In the genomic region with DNA sequence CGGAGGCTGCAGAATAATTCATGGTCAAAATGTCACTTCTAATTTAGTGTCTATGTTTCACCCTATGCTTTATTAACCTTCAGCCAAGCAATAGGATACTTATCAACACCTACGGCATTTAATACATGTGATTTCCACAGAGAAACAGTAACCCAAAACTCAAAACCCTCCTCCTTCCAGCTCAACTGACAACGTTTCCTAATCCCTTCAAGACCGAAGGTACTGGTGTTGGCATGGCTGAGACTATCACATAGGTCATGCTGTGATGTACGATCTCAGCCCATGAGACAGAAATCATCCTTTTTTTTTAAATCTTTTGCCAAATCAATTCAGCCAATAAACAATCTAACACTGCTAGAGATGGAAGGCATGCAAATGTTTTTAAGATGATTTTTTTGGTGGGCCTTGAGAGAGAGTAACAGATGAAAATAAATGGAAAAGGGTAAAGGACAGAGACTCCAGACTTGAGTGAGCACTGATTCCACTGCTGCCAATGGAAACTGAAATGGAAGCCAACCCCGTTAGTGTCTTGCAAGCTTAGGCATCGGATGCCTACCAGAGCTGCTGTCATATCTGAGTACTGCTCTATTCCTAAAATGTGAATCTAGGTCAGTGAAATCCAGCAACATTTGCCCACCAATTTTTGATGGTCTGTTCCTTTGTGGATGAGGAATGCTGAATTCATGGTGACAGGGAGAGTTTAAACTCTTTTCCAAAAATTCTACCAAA, we compare ENCODE assay signal across 27 cellular contexts.
DNase-seq lines count a peak whose midpoint lies in the region; ATAC-seq, FAIRE-seq and TF ChIP-seq lines count a peak whose summit lies in the region.
"Had no signal": no experiment of that assay in that cellular context is flagged by ENCODE, and none has a peak within 500 bp of the region (broad histone marks: within the 10 kb centered on the region; RNA-seq: fewer than 3 reads in every experiment).

No MANE protein-coding gene starts in this region.

- H3K27me3 ChIP-seq in HepG2 (ENCODE audit: control insufficient read depth in 1 of 2, insufficient read depth in 2 of 2, low read length in 2 of 2) (no peaks in the 10 kb centered on the region), right lobe of liver (no peaks in the 10 kb centered on the region), ascending aorta (no peaks in the 10 kb centered on the region), liver (ENCODE audit: control insufficient read depth in 4 of 4, insufficient read depth in 4 of 4, low read length in 3 of 4) (no peaks in the 10 kb centered on the region)
- H3K27me3 ChIP-seq: colonic mucosa, foreskin keratinocyte, transverse colon had no signal

- POLR2A ChIA-PET in HepG2 (lab: Yijun Ruan, JAX), result interaction anchor here (1.0 to 1.1 kb wide), 4 partner anchors 9 to 125 kb away, joined by 3 to 7 read pairs (median 4); partner anchors contain the start of gene DDAH1

- H3K36me3 ChIP-seq in HepG2 (replicated peaks in 1 of 2; ENCODE audit: control insufficient read depth in 1 of 2, insufficient read depth in 2 of 2, low read length in 2 of 2), result peaks cover 0 to 1% of the 10 kb centered on the region in 2 experiments; a peak in 2 of 5 replicates
- no peaks in the 10 kb centered on the region for H3K36me3 ChIP-seq in right lobe of liver
- no peaks in the 10 kb centered on the region for H3K36me3 ChIP-seq in ascending aorta
- H3K36me3 ChIP-seq in liver (ENCODE audit: control insufficient read depth in 4 of 4, insufficient read depth in 3 of 4, low read depth in 1 of 4, low read length in 3 of 4), result no peaks in the 10 kb centered on the region
- H3K36me3 ChIP-seq: colonic mucosa, spleen, transverse colon had no signal

- H3K4me2 ChIP-seq in HepG2 (ENCODE audit: low read depth, low read length), result no peak overlapping the region

- H3K4me1 Mint-ChIP-seq in natural killer cell treated with Interleukin-12 subunit alpha and Interleukin-12 subunit beta and Interleukin-15 and Interleukin-18, amount 100 ng/mL, for 72 hours (ENCODE audit: low read depth in 2 of 2), result peaks cover 0 to 2% of the 10 kb centered on the region in 2 donors
- peaks cover 12% of the 10 kb centered on the region for H3K4me1 Mint-ChIP-seq in endothelial cell (ENCODE audit: unreplicated experiment)

- H3K9me3 Mint-ChIP-seq in natural killer cell treated with Interleukin-12 subunit alpha and Interleukin-12 subunit beta and Interleukin-15 and Interleukin-18, amount 100 ng/mL, for 72 hours, result no peaks in the 10 kb centered on the region
- H3K9me3 Mint-ChIP-seq in endothelial cell (ENCODE audit: unreplicated experiment), result no peaks in the 10 kb centered on the region
- H3K9me3 Mint-ChIP-seq: activated CD4-positive, alpha-beta T cell treated with anti-CD3 and anti-CD28 coated beads, Interleukin-2, amount 10 ng/mL, durations not matched to agents 24 days and 14 days had no signal

- peak overlapping the region; percentile 23 for H3K27ac ChIP-seq in HepG2 (ENCODE audit: extremely low read length, insufficient read depth, low read length)
- H3K27ac ChIP-seq in right lobe of liver, result peak overlapping the region in 1 of 3 donors; percentile 14
- H3K27ac ChIP-seq in ascending aorta, result peak overlapping the region; percentile 15 to 36
- peak overlapping the region; percentile 31 to 52 for H3K27ac ChIP-seq in liver (ENCODE audit: low read depth in 1 of 2, low read length in 2 of 2)
- H3K27ac ChIP-seq: colonic mucosa, spleen, transverse colon had no signal

- ATAC-seq in HepG2 (no peak), right lobe of liver (no peak)
- ATAC-seq in natural killer cell treated with Interleukin-12 subunit alpha and Interleukin-12 subunit beta and Interleukin-15 and Interleukin-18, amount 100 ng/mL, for 72 hours, result no peak
- ATAC-seq: esophagus mucosa, left colon had no signal

- no peak overlapping the region for H3K4me3 ChIP-seq in HepG2 (replicated peaks in 1 of 3; ENCODE audit: insufficient read depth in 1 of 3, low read depth in 2 of 3, low read length in 3 of 3)
- H3K4me3 ChIP-seq in right lobe of liver, result no peak overlapping the region
- no peak overlapping the region for H3K4me3 ChIP-seq in ascending aorta
- H3K4me3 ChIP-seq in liver (ENCODE audit: low read depth in 1 of 3, low read length in 3 of 3), result no peak overlapping the region
- H3K4me3 ChIP-seq: colonic mucosa, spleen, transverse colon had no signal

- in situ Hi-C loops in HepG2 (cut with HindIII; ENCODE audit: extremely low pct_ligation_motif_present, low pct_unique_long_range_greater_than_20kb), result no loop called here

- no peak overlapping the region for H3K27ac Mint-ChIP-seq in natural killer cell treated with Interleukin-12 subunit alpha and Interleukin-12 subunit beta and Interleukin-15 and Interleukin-18, amount 100 ng/mL, for 72 hours
- no peak overlapping the region for H3K27ac Mint-ChIP-seq in endothelial cell (ENCODE audit: unreplicated experiment)
- H3K27ac Mint-ChIP-seq: activated CD4-positive, alpha-beta T cell treated with anti-CD3 and anti-CD28 coated beads, Interleukin-2, amount 10 ng/mL, durations not matched to agents 24 days and 14 days had no signal

- TF ChIP-seq CTCF in HepG2 (CRISPR knock-in tag; IDR thresholded peaks at IDR 0.05) (no peak), right lobe of liver (IDR thresholded peaks at IDR 0.05) (no peak), ascending aorta (IDR thresholded peaks at IDR 0.05) (no peak), liver (IDR thresholded peaks at IDR 0.05; ENCODE audit: low read depth, low read length, missing input control) (no peak), endothelial cell (IDR thresholded peaks at IDR 0.05; ENCODE audit: unreplicated experiment) (no peak)

- H3K36me3 Mint-ChIP-seq in natural killer cell treated with Interleukin-12 subunit alpha and Interleukin-12 subunit beta and Interleukin-15 and Interleukin-18, amount 100 ng/mL, for 72 hours, result peaks cover 1% of the 10 kb centered on the region
- no peaks in the 10 kb centered on the region for H3K36me3 Mint-ChIP-seq in endothelial cell (ENCODE audit: low read depth, unreplicated experiment)

- no peak for FAIRE-seq in HepG2 (lab: Jason Lieb, UNC)
- FAIRE-seq: GM18507, HTR-8/SVneo had no signal

- intact Hi-C loops in HepG2 (cut with micrococcal nuclease; ENCODE audit: unreplicated experiment) (no loop called here), right lobe of liver (cut with DNase I) (no loop called here), ascending aorta (cut with DNase I) (no loop called here)

- 83% methylated on average over 7 of the region's 7 CpGs for WGBS in HepG2 (ENCODE audit: low lambda C conversion rate)
- 85% methylated on average over 5 of the region's 7 CpGs for WGBS in right lobe of liver (ENCODE audit: insufficient coverage, low coverage, low lambda C conversion rate, missing lambda C conversion rate)
- 81% methylated on average over 7 of the region's 7 CpGs for WGBS in liver

- H3K27me3 Mint-ChIP-seq in natural killer cell treated with Interleukin-12 subunit alpha and Interleukin-12 subunit beta and Interleukin-15 and Interleukin-18, amount 100 ng/mL, for 72 hours, result peaks cover 39 to 54% of the 10 kb centered on the region in 2 donors
- H3K27me3 Mint-ChIP-seq in endothelial cell (ENCODE audit: unreplicated experiment), result peaks cover 1% of the 10 kb centered on the region
- H3K27me3 Mint-ChIP-seq: brain had no signal

- no peaks in the 10 kb centered on the region for H4K20me1 ChIP-seq in HepG2 (ENCODE audit: insufficient read depth, low read length)

- H3K9ac ChIP-seq in HepG2 (ENCODE audit: insufficient read depth, low read depth, low read length), result no peak overlapping the region
- no peak overlapping the region for H3K9ac ChIP-seq in liver (ENCODE audit: low read depth in 1 of 2, low read length in 2 of 2)

- H2AFZ ChIP-seq in HepG2 (ENCODE audit: low read length), result no peak overlapping the region

- H3K9me3 ChIP-seq in HepG2 (ENCODE audit: low read length) (no peaks in the 10 kb centered on the region), right lobe of liver (no peaks in the 10 kb centered on the region), ascending aorta (no peaks in the 10 kb centered on the region), liver (ENCODE audit: control insufficient read depth in 4 of 4, low read length in 3 of 4) (no peaks in the 10 kb centered on the region)
- H3K9me3 ChIP-seq: colonic mucosa, transverse colon had no signal

- TF ChIP-seq POLR2A in HepG2 (IDR thresholded peaks at IDR 0.05; ENCODE audit: insufficient read depth in 1 of 2, low read depth in 2 of 2, low read length in 2 of 2) (no peak), right lobe of liver (IDR thresholded peaks at IDR 0.05) (no peak)

- DNase-seq in HepG2 (ENCODE audit: low spot score), result no peak
- DNase-seq in right lobe of liver, result no peak
- DNase-seq in ascending aorta (ENCODE audit: low spot score in 2 of 2), result no peak
- DNase-seq in NCI-H128 (lab: John Stamatoyannopoulos, UW; ENCODE audit: unreplicated experiment), result no peak
- DNase-seq in natural killer cell treated with Interleukin-12 subunit alpha and Interleukin-12 subunit beta and Interleukin-15 and Interleukin-18, amount 100 ng/mL, for 72 hours (ENCODE audit: low spot score), result no peak
- no peak for DNase-seq in KG1 (lab: John Stamatoyannopoulos, UW)
- DNase-seq in endothelial cell (ENCODE audit: low spot score), result no peak
- DNase-seq: activated CD4-positive, alpha-beta T cell treated with anti-CD3 and anti-CD28 coated beads, Interleukin-2, amount 10 ng/mL, durations not matched to agents 24 days and 14 days; activated naive CD4-positive, alpha-beta T cell; activated T-cell treated with anti-CD3 and anti-CD28 coated beads, Interleukin-2, amount 50 U/mL, for 48 hours; colonic mucosa; effector memory CD4-positive, alpha-beta T cell; left colon; naive B cell; NCI-H1436 treated with DMSO at 0.1 percent for 48 hours; NCI-H446; NCI-H774; occipital lobe; spleen; stimulated activated CD4-positive, alpha-beta T cell treated with anti-CD3 and anti-CD28 coated beads, Interleukin-2, amount 100 ng/mL, for 48 hours; transverse colon had no signal

- CTCF ChIA-PET in HepG2 (lab: Yijun Ruan, JAX; ENCODE audit: low intra/inter-chr PET ratio, low total read pairs), result no interaction called here

- no TSS peak for BruUV-seq in HepG2 (replicated peaks; lab: Mats Ljungman, UMichigan)

- TF ChIP-seq EP300 in HepG2 (IDR thresholded peaks at IDR 0.05; ENCODE audit: low read depth in 2 of 2, low read length in 2 of 2), result no peak
- TF ChIP-seq EP300 in HepG2 (CRISPR knock-in tag; IDR thresholded peaks at IDR 0.05; ENCODE audit: borderline replicate concordance), result no peak

- TF ChIP-seq RAD21 in HepG2 (CRISPR knock-in tag; IDR thresholded peaks at IDR 0.05) (no peak), liver (IDR thresholded peaks at IDR 0.05) (no peak)

- no peaks in the 10 kb centered on the region for H3K79me2 ChIP-seq in HepG2 (ENCODE audit: insufficient read depth, low read length)

- H3K4me1 ChIP-seq in HepG2 (ENCODE audit: insufficient read depth, low read length) (peaks cover 32% of the 10 kb centered on the region), right lobe of liver (peaks cover 0 to 13% (median 4%) of the 10 kb centered on the region in 4 donors), ascending aorta (peaks cover 0 to 33% of the 10 kb centered on the region in 2 donors), liver (ENCODE audit: control insufficient read depth in 4 of 4, insufficient read depth in 4 of 4, low read length in 3 of 4) (peaks cover 0 to 11% (median 5%) of the 10 kb centered on the region in 4 donors)
- H3K4me1 ChIP-seq: colonic mucosa had no signal

- H3K4me3 Mint-ChIP-seq in natural killer cell treated with Interleukin-12 subunit alpha and Interleukin-12 subunit beta and Interleukin-15 and Interleukin-18, amount 100 ng/mL, for 72 hours, result no peak overlapping the region
- H3K4me3 Mint-ChIP-seq in endothelial cell (ENCODE audit: unreplicated experiment), result no peak overlapping the region
- H3K4me3 Mint-ChIP-seq: activated CD4-positive, alpha-beta T cell treated with anti-CD3 and anti-CD28 coated beads, Interleukin-2, amount 10 ng/mL, durations not matched to agents 24 days and 14 days; brain had no signal
